Comparison of ENCODE assay signal across 8 cellular contexts in genomic region chr14:32933623-32933942, GRCh38. TPM values are rescaled to one million over a fixed set of nuclear protein-coding genes. Genes with fewer than 3 reads are reported as not detected.
A peak's percentile ranks its signal among the peaks of the same experiment; 100 is the strongest.
DNase-seq lines count a peak whose midpoint lies in the region; ATAC-seq and TF ChIP-seq lines count a peak whose summit lies in the region.

No MANE protein-coding gene starts in this region.

- H3K9me2 ChIP-seq in GM23248 (ENCODE audit: insufficient read depth) = no peaks in the 10 kb centered on the region

- H3K36me3 Mint-ChIP-seq in activated T-helper 17 cell treated with anti-CD3 and anti-CD28 coated beads, Interleukin-2, amount 50 U/mL, for 72 hours (ENCODE audit: low read depth) = peaks cover 4% of the 10 kb centered on the region
- no peaks in the 10 kb centered on the region for H3K36me3 Mint-ChIP-seq in natural killer cell treated with Interleukin-12 subunit alpha and Interleukin-12 subunit beta and Interleukin-15 and Interleukin-18, amount 100 ng/mL, for 72 hours

- H3K4me3 Mint-ChIP-seq in activated T-helper 17 cell treated with anti-CD3 and anti-CD28 coated beads, Interleukin-2, amount 50 U/mL, for 72 hours = peak overlapping the region; percentile 53
- no peak overlapping the region for H3K4me3 Mint-ChIP-seq in natural killer cell treated with Interleukin-12 subunit alpha and Interleukin-12 subunit beta and Interleukin-15 and Interleukin-18, amount 100 ng/mL, for 72 hours

- peak; percentile 44 for TF ChIP-seq CTCF in smooth muscle cell (IDR thresholded peaks at IDR 0.05; ENCODE audit: borderline replicate concordance, insufficient read depth, poor library complexity, severe bottlenecking)

- H3K79me2 ChIP-seq in GM23248 (ENCODE audit: insufficient read depth) (no peaks in the 10 kb centered on the region), smooth muscle cell (ENCODE audit: low read depth) (no peaks in the 10 kb centered on the region)

- in situ Hi-C loops in GM23248 (cut with MboI) = no loop called here

- H3K36me3 ChIP-seq in GM23248 (ENCODE audit: low read depth) (no peaks in the 10 kb centered on the region), iPS-18a (ENCODE audit: control insufficient read depth, low read depth, low read length) (no peaks in the 10 kb centered on the region), smooth muscle cell (ENCODE audit: low read depth) (no peaks in the 10 kb centered on the region)

- no peak overlapping the region for H3K27ac ChIP-seq in GM23248
- no peak overlapping the region for H3K27ac ChIP-seq in iPS-18a (ENCODE audit: low read length)
- H3K27ac ChIP-seq in smooth muscle cell (ENCODE audit: low read depth) = no peak overlapping the region

- peak overlapping the region; percentile 96 for H3K4me2 ChIP-seq in GM23248 (ENCODE audit: unreplicated experiment)
- H3K4me2 ChIP-seq in smooth muscle cell = peak overlapping the region; percentile 91

- H2AFZ ChIP-seq in GM23248 = peak overlapping the region; percentile 76
- peak overlapping the region; percentile 81 for H2AFZ ChIP-seq in smooth muscle cell (ENCODE audit: low read depth)

- peaks cover 4% of the 10 kb centered on the region for H3F3A ChIP-seq in GM23248 (ENCODE audit: insufficient read depth)
- peaks cover 6% of the 10 kb centered on the region for H3F3A ChIP-seq in smooth muscle cell (ENCODE audit: low read depth)

- H3K27me3 Mint-ChIP-seq in activated T-helper 17 cell treated with anti-CD3 and anti-CD28 coated beads, Interleukin-2, amount 50 U/mL, for 72 hours = peaks cover 60% of the 10 kb centered on the region
- peaks cover 20 to 33% of the 10 kb centered on the region in 2 donors for H3K27me3 Mint-ChIP-seq in natural killer cell treated with Interleukin-12 subunit alpha and Interleukin-12 subunit beta and Interleukin-15 and Interleukin-18, amount 100 ng/mL, for 72 hours

- H3K4me3 ChIP-seq in GM23248 (peak overlapping the region; percentile 73), iPS-18a (ENCODE audit: low read length) (peak overlapping the region; percentile 74), smooth muscle cell (peak overlapping the region; percentile 47)

- H3K27me3 ChIP-seq in GM23248 (replicated peaks; ENCODE audit: insufficient read depth) = peaks cover 50% of the 10 kb centered on the region
- H3K27me3 ChIP-seq in iPS-18a (ENCODE audit: control insufficient read depth, insufficient read depth, low read length) = peaks cover 76% of the 10 kb centered on the region
- H3K27me3 ChIP-seq in smooth muscle cell (ENCODE audit: low read depth) = peaks cover 92% of the 10 kb centered on the region

- H3K9ac ChIP-seq in GM23248 (no peak overlapping the region), iPS-18a (ENCODE audit: low read length) (peak overlapping the region; percentile 35), smooth muscle cell (ENCODE audit: low read depth) (no peak overlapping the region)

- peaks cover 3% of the 10 kb centered on the region for H3K4me1 Mint-ChIP-seq in activated T-helper 17 cell treated with anti-CD3 and anti-CD28 coated beads, Interleukin-2, amount 50 U/mL, for 72 hours
- H3K4me1 Mint-ChIP-seq in natural killer cell treated with Interleukin-12 subunit alpha and Interleukin-12 subunit beta and Interleukin-15 and Interleukin-18, amount 100 ng/mL, for 72 hours (ENCODE audit: low read depth in 2 of 2) = peaks cover 0 to 3% of the 10 kb centered on the region in 2 donors

- no peak for ATAC-seq in activated T-helper 17 cell treated with anti-CD3 and anti-CD28 coated beads, Interleukin-2, amount 50 U/mL, for 72 hours (replicated peaks)
- no peak for ATAC-seq in natural killer cell treated with Interleukin-12 subunit alpha and Interleukin-12 subunit beta and Interleukin-15 and Interleukin-18, amount 100 ng/mL, for 72 hours

- H4K20me1 ChIP-seq in GM23248 (ENCODE audit: insufficient read depth) (no peaks in the 10 kb centered on the region), smooth muscle cell (ENCODE audit: low read depth) (peaks cover 6% of the 10 kb centered on the region)

- H3K9me3 Mint-ChIP-seq in activated T-helper 17 cell treated with anti-CD3 and anti-CD28 coated beads, Interleukin-2, amount 50 U/mL, for 72 hours = no peaks in the 10 kb centered on the region
- H3K9me3 Mint-ChIP-seq in natural killer cell treated with Interleukin-12 subunit alpha and Interleukin-12 subunit beta and Interleukin-15 and Interleukin-18, amount 100 ng/mL, for 72 hours = peaks cover 3% of the 10 kb centered on the region

- H3K27ac Mint-ChIP-seq in activated T-helper 17 cell treated with anti-CD3 and anti-CD28 coated beads, Interleukin-2, amount 50 U/mL, for 72 hours = no peak overlapping the region
- no peak overlapping the region for H3K27ac Mint-ChIP-seq in natural killer cell treated with Interleukin-12 subunit alpha and Interleukin-12 subunit beta and Interleukin-15 and Interleukin-18, amount 100 ng/mL, for 72 hours

- no peaks in the 10 kb centered on the region for H3K4me1 ChIP-seq in GM23248 (ENCODE audit: insufficient read depth)
- H3K4me1 ChIP-seq in iPS-18a (ENCODE audit: control insufficient read depth, low read depth, low read length) = peaks cover 27% of the 10 kb centered on the region
- peaks cover 25% of the 10 kb centered on the region for H3K4me1 ChIP-seq in smooth muscle cell (ENCODE audit: low read depth)

- 1% methylated on average over 15 of the region's 15 CpGs for WGBS in GM23248 (ENCODE audit: low coverage in 1 of 2, low lambda C conversion rate in 2 of 2, missing lambda C conversion rate in 2 of 2), 2 experiments
- 2% methylated on average over 15 of the region's 15 CpGs for WGBS in smooth muscle cell (ENCODE audit: low lambda C conversion rate)

- H3K9me3 ChIP-seq in GM23248 (ENCODE audit: low read depth) (no peaks in the 10 kb centered on the region), iPS-18a (ENCODE audit: control insufficient read depth, low read depth, low read length) (no peaks in the 10 kb centered on the region), smooth muscle cell (replicated peaks; ENCODE audit: low read depth) (no peaks in the 10 kb centered on the region)

- peak; percentile 68 for DNase-seq in GM23248
- no peak for DNase-seq in smooth muscle cell (lab: John Stamatoyannopoulos, UW; ENCODE audit: unreplicated experiment)
- no peak for DNase-seq in LoVo (ENCODE audit: low spot score)
- no peak for DNase-seq in inferior parietal cortex (ENCODE audit: extremely low spot score)
- DNase-seq in RKO (ENCODE audit: low spot score) = no peak
- DNase-seq in natural killer cell treated with Interleukin-12 subunit alpha and Interleukin-12 subunit beta and Interleukin-15 and Interleukin-18, amount 100 ng/mL, for 72 hours (ENCODE audit: low spot score) = no peak

RNA-seq across cellular contexts. Expression of gene NPAS3, which starts 5.1 kb away (rescaled TPM):
- 0.65 TPM in 1 of 2 replicates, not detected in the other for total RNA-seq in GM23248 (2014; rRNA removed; shearing (Covaris generic))
- polyA plus RNA-seq in GM23248 (2016; fragmentation: Nextera tagmentation; extraction: Ambion mirVana) (not detected in 2 replicates), smooth muscle cell (0.19 and 0.79 TPM in 2 replicates)
- total RNA-seq in activated T-helper 17 cell treated with anti-CD3 and anti-CD28 coated beads, Interleukin-2, amount 50 U/mL, for 72 hours = not detected
- total RNA-seq in smooth muscle cell = 1.2 and 2.0 TPM in 2 replicates
- total RNA-seq in natural killer cell treated with Interleukin-12 subunit alpha and Interleukin-12 subunit beta and Interleukin-15 and Interleukin-18, amount 100 ng/mL, for 72 hours = not detected
